ENCODE assay signal across 1 cellular context in the genomic region with DNA sequence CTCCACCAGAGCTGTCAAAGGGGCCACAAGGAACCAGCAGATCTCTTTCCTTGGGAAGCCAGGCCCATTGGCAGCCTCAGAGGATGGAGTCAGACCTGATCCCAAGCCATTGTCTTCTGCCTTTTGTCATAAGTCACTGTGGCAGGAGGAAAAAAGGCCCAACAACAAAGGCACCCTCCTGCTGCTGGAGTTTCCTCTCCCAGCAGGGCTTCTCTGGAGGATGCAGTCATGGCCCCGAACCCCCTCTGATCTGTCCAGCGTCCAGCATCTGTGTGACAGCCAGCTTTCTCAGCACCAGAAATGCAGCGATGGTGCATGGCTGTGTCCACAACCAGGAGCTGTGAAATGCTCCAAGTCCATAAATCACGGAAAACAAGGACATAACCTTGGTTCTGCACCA.
TF ChIP-seq lines count a peak whose summit lies in the region.

No MANE protein-coding gene starts in this region.

TF ChIP-seq in neural cell, 6 proteins besides CTCF, POLR2A, EP300 and RAD21 (continued from another document):
- no peak for TF ChIP-seq MXI1 (conservative IDR thresholded peaks at IDR 0.05; ENCODE audit: poor library complexity, severe bottlenecking)
- TF ChIP-seq SMC3 (conservative IDR thresholded peaks at IDR 0.05; ENCODE audit: poor library complexity): no peak
